In the genomic region with DNA sequence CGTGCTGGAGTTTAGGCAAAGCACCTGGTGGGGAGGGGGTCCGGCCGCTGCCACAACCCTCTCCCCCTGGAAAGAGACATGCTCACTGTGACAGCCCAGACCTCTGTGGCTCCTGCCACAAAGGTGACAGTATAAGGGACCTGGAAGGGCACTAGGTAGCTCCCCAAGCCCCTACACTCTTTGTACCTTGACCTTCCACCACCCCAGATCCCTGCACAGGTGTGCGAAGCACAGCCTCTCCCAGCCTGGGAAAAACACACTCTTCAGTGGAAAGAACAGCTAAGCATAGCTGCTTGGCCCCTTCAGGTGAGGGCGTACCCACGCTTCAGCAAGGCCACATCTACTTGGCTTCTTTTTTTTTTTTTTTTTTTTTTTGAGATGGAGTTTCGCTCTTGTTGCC, we compare ENCODE assay signal across 33 cellular contexts. TPM values are rescaled to one million over a fixed set of nuclear protein-coding genes. Genes with fewer than 3 reads are reported as not detected.
"Had no signal": no experiment of that assay in that cellular context is flagged by ENCODE, and none has a peak within 500 bp of the region (broad histone marks: within the 10 kb centered on the region; RNA-seq: fewer than 3 reads in every experiment).

No MANE protein-coding gene starts in this region.

- H3K4me1 Mint-ChIP-seq: natural killer cell; nephron; stimulated activated effector memory CD8-positive, alpha-beta T cell treated with anti-CD3 and anti-CD28 coated beads, Interleukin-12 subunit alpha, Interleukin-12 subunit beta, amount 100 ng/mL, for 72 hours had no signal

- H3K9ac ChIP-seq: neural progenitor cell, parathyroid adenoma had no signal

- H3K4me3 Mint-ChIP-seq: naive thymus-derived CD4-positive, alpha-beta T cell; natural killer cell; nephron; neural progenitor cell; stimulated activated effector memory CD8-positive, alpha-beta T cell treated with anti-CD3 and anti-CD28 coated beads, Interleukin-12 subunit alpha, Interleukin-12 subunit beta, amount 100 ng/mL, for 72 hours; stimulated activated naive B cell treated with anti-CD40 and anti-IgM and Interleukin-4, amounts not matched to agents 10 μg/mL and 1 μg/mL and 100 μg/mL, for 72 hours; stimulated activated naive CD8-positive, alpha-beta T cell treated with anti-CD3 and anti-CD28 coated beads, Interleukin-15, Interleukin-2, amounts not matched to agents 100 ng/mL and 50 ng/mL, for 24 hours had no signal

- ATAC-seq: naive thymus-derived CD4-positive, alpha-beta T cell; natural killer cell; psoas muscle; right cardiac atrium; stimulated activated effector memory CD8-positive, alpha-beta T cell treated with anti-CD3 and anti-CD28 coated beads, Interleukin-12 subunit alpha, Interleukin-12 subunit beta, amount 100 ng/mL, for 72 hours; stimulated activated naive B cell treated with anti-CD40 and anti-IgM and Interleukin-4, amounts not matched to agents 10 μg/mL and 1 μg/mL and 100 μg/mL, for 72 hours had no signal

- H3K9me3 ChIP-seq: psoas muscle, right lobe of liver, thoracic aorta, thyroid gland, tibial nerve, vagina had no signal

- FAIRE-seq: urothelium cell line had no signal

- H3K4me1 ChIP-seq: neural progenitor cell, parathyroid adenoma, psoas muscle, sigmoid colon, thyroid gland, tibial nerve, vagina had no signal

- H3K27ac Mint-ChIP-seq: naive thymus-derived CD4-positive, alpha-beta T cell; natural killer cell; nephron; neural progenitor cell; progenitor cell of endocrine pancreas; stimulated activated effector memory CD8-positive, alpha-beta T cell treated with anti-CD3 and anti-CD28 coated beads, Interleukin-12 subunit alpha, Interleukin-12 subunit beta, amount 100 ng/mL, for 72 hours; stimulated activated naive B cell treated with anti-CD40 and anti-IgM and Interleukin-4, amounts not matched to agents 10 μg/mL and 1 μg/mL and 100 μg/mL, for 72 hours; stimulated activated naive CD8-positive, alpha-beta T cell treated with anti-CD3 and anti-CD28 coated beads, Interleukin-15, Interleukin-2, amounts not matched to agents 100 ng/mL and 50 ng/mL, for 24 hours had no signal

- H3K27me3 ChIP-seq: neural progenitor cell, right lobe of liver, sigmoid colon, stomach, thyroid gland, tibial nerve, upper lobe of left lung, vagina had no signal

- H3K9me3 Mint-ChIP-seq: natural killer cell had no signal

- H3K27ac ChIP-seq: neural progenitor cell, parathyroid adenoma, psoas muscle, right lobe of liver, sigmoid colon, stomach, thoracic aorta, thyroid gland, tibial nerve, upper lobe of left lung, vagina had no signal

- H3K36me3 ChIP-seq: neural progenitor cell, right lobe of liver, sigmoid colon, stomach, thoracic aorta, thyroid gland, tibial nerve, upper lobe of left lung, vagina had no signal

- H3K36me3 Mint-ChIP-seq: stimulated activated effector memory CD8-positive, alpha-beta T cell treated with anti-CD3 and anti-CD28 coated beads, Interleukin-12 subunit alpha, Interleukin-12 subunit beta, amount 100 ng/mL, for 72 hours had no signal

- DNase-seq: naive thymus-derived CD4-positive, alpha-beta T cell; natural killer cell; psoas muscle; right cardiac atrium; right lobe of liver; sigmoid colon; stimulated activated CD4-positive, alpha-beta T cell treated with anti-CD3 and anti-CD28 coated beads, Interleukin-15, amount 100 ng/mL, for 24 hours; stimulated activated CD4-positive, alpha-beta T cell treated with anti-CD3 and anti-CD28 coated beads, Interleukin-2, amount 100 ng/mL, for 24 hours; stimulated activated CD4-positive, alpha-beta T cell treated with anti-CD3 and anti-CD28 coated beads, Interleukin-2, amount 100 ng/mL, for 48 hours; stimulated activated CD4-positive, alpha-beta T cell treated with anti-CD3 and anti-CD28 coated beads, Interleukin-4, amount 100 ng/mL, for 24 hours; stimulated activated naive B cell treated with anti-CD40 and anti-IgM and Interleukin-4, amounts not matched to agents 10 μg/mL and 1 μg/mL and 100 μg/mL, for 72 hours; stimulated activated naive CD4-positive, alpha-beta T cell treated with Interleukin-2 at 50 U/mL for 16 hours; stomach; thyroid gland; trophoblast cell; upper lobe of left lung had no signal

- H3K4me3 ChIP-seq: neural progenitor cell, psoas muscle, right lobe of liver, sigmoid colon, smooth muscle cell, stomach, thoracic aorta, thyroid gland, tibial nerve, upper lobe of left lung, vagina had no signal

- H3K27me3 Mint-ChIP-seq: progenitor cell of endocrine pancreas had no signal

RNA-seq across cellular contexts. Expression of a gene that starts 4.9 kb away (rescaled TPM):
- total RNA-seq: omental fat pad, renal cortical epithelial cell, right cardiac atrium, right lobe of liver, sigmoid colon, skeletal muscle tissue, smooth muscle cell, stomach, subcutaneous adipose tissue, thoracic aorta, thyroid gland, ureter, vagina had no signal
- polyA plus RNA-seq: neural cell, right cardiac atrium, smooth muscle cell had no signal

RNA-seq across cellular contexts. Expression of a gene that starts 30.4 kb away (rescaled TPM):
- total RNA-seq: ureter, vagina had no signal

RNA-seq across cellular contexts. Expression of a gene that starts 36.4 kb away (rescaled TPM):
- total RNA-seq: naive thymus-derived CD4-positive, alpha-beta T cell; natural killer cell; subcutaneous adipose tissue had no signal
- polyA plus RNA-seq: naive thymus-derived CD4-positive, alpha-beta T cell had no signal

RNA-seq across cellular contexts. Expression of a gene that starts 39.5 kb away (rescaled TPM):
- total RNA-seq: thoracic aorta had no signal
- polyA plus RNA-seq: naive thymus-derived CD4-positive, alpha-beta T cell; neural cell; psoas muscle; right cardiac atrium; sigmoid colon; smooth muscle cell; stomach had no signal

RNA-seq across cellular contexts. Expression of a gene that starts 40.8 kb away (rescaled TPM):
- polyA plus RNA-seq: naive thymus-derived CD4-positive, alpha-beta T cell; psoas muscle; right cardiac atrium; sigmoid colon; stomach had no signal
